In genomic region chr3:120762575-120762974, GRCh38 we compare ENCODE assay signal across 17 cellular contexts. TPM values are rescaled to one million over a fixed set of nuclear protein-coding genes. Genes with fewer than 3 reads are reported as not detected.
DNase-seq lines count a peak whose midpoint lies in the region; ATAC-seq, FAIRE-seq and TF ChIP-seq lines count a peak whose summit lies in the region.
"Had no signal": no experiment of that assay in that cellular context is flagged by ENCODE, and none has a peak within 500 bp of the region (broad histone marks: within the 10 kb centered on the region; RNA-seq: fewer than 3 reads in every experiment).

No MANE protein-coding gene starts in this region.

- H3K27me3 ChIP-seq in PC-3 (ENCODE audit: low read length) (no peaks in the 10 kb centered on the region), H1 (replicated peaks in 1 of 4; ENCODE audit: control insufficient read depth in 3 of 4, extremely low read depth in 1 of 4, insufficient read depth in 3 of 4, low read length in 3 of 4) (no peaks in the 10 kb centered on the region)

- no peak overlapping the region for H3K27ac Mint-ChIP-seq in activated CD4-positive, alpha-beta T cell treated with anti-CD3 and anti-CD28 coated beads for 36 hours

- H3K4me1 ChIP-seq in PC-3 (ENCODE audit: insufficient read depth, low read length) (peaks cover 13% of the 10 kb centered on the region), H1 (replicated peaks in 1 of 4; ENCODE audit: control insufficient read depth in 3 of 4, insufficient read depth in 4 of 4, low read length in 3 of 4) (peaks cover 0 to 4% (median 2%) of the 10 kb centered on the region in 4 experiments; a peak in 3 of 7 replicates)

- TF ChIP-seq CTCF in PC-3 (conservative IDR thresholded peaks at IDR 0.05; ENCODE audit: low read depth, low read length) (no peak), H1 (IDR thresholded peaks at IDR 0.05; ENCODE audit: control extremely low read depth in 1 of 3, insufficient read depth in 1 of 3, low read depth in 1 of 3, low read length in 3 of 3) (no peak)

- no peak overlapping the region for H2AK5ac ChIP-seq in H1 (ENCODE audit: low read depth, low read length)

- H3K18ac ChIP-seq in H1 (ENCODE audit: extremely low read depth, low read length), result no peak overlapping the region

- no peak overlapping the region for H3K4me3 Mint-ChIP-seq in activated CD4-positive, alpha-beta T cell treated with anti-CD3 and anti-CD28 coated beads for 36 hours

- BruUV-seq in PC-3 (replicated peaks; lab: Mats Ljungman, UMichigan), result no TSS peak

- H4K91ac ChIP-seq in H1 (replicated peaks; ENCODE audit: insufficient read length, low read length), result no peak overlapping the region

- H3K79me2 ChIP-seq in PC-3 (ENCODE audit: low read length) (peaks cover 76% of the 10 kb centered on the region), H1 (ENCODE audit: control insufficient read depth in 1 of 2, insufficient read depth in 2 of 2, low read length in 2 of 2) (peaks cover 0 to 84% of the 10 kb centered on the region in 2 experiments; a peak in 2 of 4 replicates)

- no peak overlapping the region for H3K9ac ChIP-seq in PC-3 (ENCODE audit: low read length)
- H3K9ac ChIP-seq in H1 (replicated peaks in 1 of 4; ENCODE audit: extremely low read depth in 1 of 4, low read depth in 3 of 4, low read length in 3 of 4), result no peak overlapping the region

- H2AFZ ChIP-seq in PC-3 (ENCODE audit: low read length), result no peak overlapping the region
- H2AFZ ChIP-seq in H1 (ENCODE audit: low read length), result no peak overlapping the region

- WGBS in H1 (ENCODE audit: extremely low coverage in 1 of 2, insufficient coverage in 1 of 2, insufficient read length in 1 of 2, insufficient replicate concordance in 2 of 2, low coverage in 1 of 2, low lambda C conversion rate in 2 of 2, missing lambda C conversion rate in 1 of 2), 2 experiments, result 95% methylated on average over 1 of the region's 1 CpG; no CpG with 5 or more reads in 1 of the 2 experiments

- H3F3A ChIP-seq in PC-3 (ENCODE audit: low read length, unreplicated experiment), result no peaks in the 10 kb centered on the region

- H2BK12ac ChIP-seq in H1 (ENCODE audit: low read depth, low read length), result no peak overlapping the region

- H3K36me3 ChIP-seq in PC-3 (ENCODE audit: low read depth, low read length) (0 out of 2 replicates have a peak, but pooled peaks cover 2% of the 10 kb centered on the region), H1 (ENCODE audit: control insufficient read depth in 2 of 4, insufficient read depth in 4 of 4, low read length in 3 of 4) (peaks cover 0 to 8% (median 0%) of the 10 kb centered on the region in 4 experiments; a peak in 3 of 8 replicates)

- no peaks in the 10 kb centered on the region for H3K79me1 ChIP-seq in H1 (ENCODE audit: low read depth, low read length)

- H3K27ac ChIP-seq in PC-3 (ENCODE audit: low read length) (no peak overlapping the region), H1 (ENCODE audit: low read depth, low read length) (no peak overlapping the region)

- H3K56ac ChIP-seq in H1 (replicated peaks; ENCODE audit: insufficient read length, low read depth, low read length), result no peak overlapping the region

- no peak overlapping the region for H3K23ac ChIP-seq in H1 (ENCODE audit: insufficient read length)

- no peak overlapping the region for H3K14ac ChIP-seq in H1 (ENCODE audit: insufficient read length)

- H2BK20ac ChIP-seq in H1 (ENCODE audit: low read length), result no peak overlapping the region

- no peak for DNase-seq in activated CD4-positive, alpha-beta T cell treated with anti-CD3 and anti-CD28 coated beads for 36 hours
- no peak for DNase-seq in activated CD4-positive, alpha-beta T cell treated with anti-CD3 and anti-CD28 coated beads for 4 hours
- DNase-seq in PC-3 (peak; percentile 22), H1 (ENCODE audit: low read depth in 1 of 2, low spot score in 2 of 2) (no peak), NCI-H1417 (lab: John Stamatoyannopoulos, UW) (no peak)
- DNase-seq: CD4-positive, alpha-beta memory T cell; DMS79; GDM1; H7; NCI-H1436; NCI-H2029; NCI-H774 had no signal

- H4K8ac ChIP-seq in H1 (ENCODE audit: extremely low read depth, insufficient read depth, low read length), result no peak overlapping the region

- no peak for TF ChIP-seq RAD21 in H1 (IDR thresholded peaks at IDR 0.05 in 1 of 2, conservative IDR thresholded peaks at IDR 0.05 in 1 of 2; ENCODE audit: low read depth in 2 of 2, low read length in 2 of 2)

- CTCF ChIA-PET in activated CD4-positive, alpha-beta T cell treated with anti-CD3 and anti-CD28 coated beads for 36 hours (lab: Charles Lee), result interaction anchor here (0.8 kb wide), 1 partner anchor 653 kb away, joined by 3 read pairs; no protein-coding TSS in a partner anchor
- CTCF ChIA-PET in PC-3 (lab: Charles Lee) (no interaction called here), H1 (lab: Charles Lee; ENCODE audit: partially characterized antibody) (interaction anchor here (3.3 kb wide), 1 partner anchor 32 kb away, joined by 17 read pairs; no protein-coding TSS in a partner anchor)

- H3K4ac ChIP-seq in H1 (replicated peaks; ENCODE audit: insufficient read length, low read depth, low read length), result no peak overlapping the region

- H4K20me1 ChIP-seq in PC-3 (ENCODE audit: low read length), result 0 out of 2 replicates have a peak, but pooled peaks cover 2% of the 10 kb centered on the region
- peaks cover 1 to 5% of the 10 kb centered on the region in 2 experiments for H4K20me1 ChIP-seq in H1 (replicated peaks in 1 of 2; ENCODE audit: control insufficient read depth in 1 of 2, insufficient read depth in 2 of 2, low read length in 2 of 2)

- no peak overlapping the region for H3K4me3 ChIP-seq in PC-3 (ENCODE audit: low read length)
- no peak overlapping the region for H3K4me3 ChIP-seq in H1 (ENCODE audit: extremely low read depth in 1 of 4, insufficient read depth in 2 of 4, low read depth in 3 of 4, low read length in 4 of 4)

- H2BK5ac ChIP-seq in H1 (ENCODE audit: low read depth, low read length), result no peak overlapping the region

- H3K36me3 Mint-ChIP-seq in activated CD4-positive, alpha-beta T cell treated with anti-CD3 and anti-CD28 coated beads for 36 hours (ENCODE audit: low read depth), result peaks cover 18% of the 10 kb centered on the region

- H3K9me3 ChIP-seq in PC-3 (ENCODE audit: low read length) (no peaks in the 10 kb centered on the region), H1 (ENCODE audit: insufficient read depth in 2 of 2, low read depth in 1 of 2, low read length in 1 of 2) (no peaks in the 10 kb centered on the region)

- TF ChIP-seq POLR2A in H1 (IDR thresholded peaks at IDR 0.05; ENCODE audit: control extremely low read depth in 1 of 2, low read depth in 2 of 2, low read length in 2 of 2), result no peak

- no peak overlapping the region for H2BK15ac ChIP-seq in H1 (ENCODE audit: low read length)

- no peaks in the 10 kb centered on the region for H3K23me2 ChIP-seq in H1 (ENCODE audit: low read depth, low read length)

- H3K4me2 ChIP-seq in PC-3 (ENCODE audit: low read length) (no peak overlapping the region), H1 (ENCODE audit: insufficient read depth in 1 of 2, low read depth in 2 of 2, low read length in 2 of 2) (no peak overlapping the region)

- H4K5ac ChIP-seq in H1 (ENCODE audit: insufficient read length, low read depth, low read length), result no peak overlapping the region

- POLR2A ChIA-PET in activated CD4-positive, alpha-beta T cell treated with anti-CD3 and anti-CD28 coated beads for 36 hours (lab: Charles Lee), result no interaction called here
- POLR2A ChIA-PET in PC-3 (lab: Charles Lee; ENCODE audit: unreplicated experiment), result no interaction called here
- POLR2A ChIA-PET in H1 (lab: Charles Lee; ENCODE audit: partially characterized antibody), result interaction anchor here (1.2 kb wide), 1 partner anchor 167 kb away, joined by 3 read pairs; the partner anchor contains the start of gene NDUFB4

- intact Hi-C loops in activated CD4-positive, alpha-beta T cell treated with anti-CD3 and anti-CD28 coated beads for 36 hours (cut with DNase I, micrococcal nuclease), result no loop called here
- intact Hi-C loops in PC-3 (cut with micrococcal nuclease), result no loop called here

- no peaks in the 10 kb centered on the region for H3K27me3 Mint-ChIP-seq in activated CD4-positive, alpha-beta T cell treated with anti-CD3 and anti-CD28 coated beads for 36 hours
- H3K27me3 Mint-ChIP-seq: CD4-positive, alpha-beta memory T cell had no signal

- peak; percentile 42 for FAIRE-seq in H1 (lab: Jason Lieb, UNC)
- FAIRE-seq: GM12891 had no signal

- no peaks in the 10 kb centered on the region for H3K9me2 ChIP-seq in PC-3 (replicated peaks; ENCODE audit: low read length)

- ATAC-seq in activated CD4-positive, alpha-beta T cell treated with anti-CD3 and anti-CD28 coated beads for 36 hours, result peak; percentile 19
- ATAC-seq in PC-3 (no peak), GM21576 (IDR thresholded peaks at IDR 0.05; ENCODE audit: unreplicated experiment) (no peak), HG02938 (IDR thresholded peaks at IDR 0.05; ENCODE audit: unreplicated experiment) (no peak), GM21515 (IDR thresholded peaks at IDR 0.05; ENCODE audit: unreplicated experiment) (no peak)
- ATAC-seq: Right ventricle myocardium inferior had no signal

- TF ChIP-seq EP300 in H1 (IDR thresholded peaks at IDR 0.05; ENCODE audit: borderline replicate concordance in 1 of 2, low read depth in 2 of 2, low read length in 2 of 2), result no peak

- peaks cover 64% of the 10 kb centered on the region for H3K4me1 Mint-ChIP-seq in activated CD4-positive, alpha-beta T cell treated with anti-CD3 and anti-CD28 coated beads for 36 hours

- H2BK120ac ChIP-seq in H1 (replicated peaks; ENCODE audit: low read depth, low read length), result no peak overlapping the region

- no peaks in the 10 kb centered on the region for H3K9me3 Mint-ChIP-seq in activated CD4-positive, alpha-beta T cell treated with anti-CD3 and anti-CD28 coated beads for 36 hours (ENCODE audit: low read depth)
- H3K9me3 Mint-ChIP-seq: CD4-positive, alpha-beta memory T cell had no signal

RNA-seq across cellular contexts. Expression of gene GTF2E1, which starts 20.0 kb away (rescaled TPM):
- total RNA-seq in activated CD4-positive, alpha-beta T cell treated with anti-CD3 and anti-CD28 coated beads for 36 hours, result 10 to 100 TPM; 26.1 to 27.0 TPM
- 10.7 and 15.2 TPM in 2 replicates for total RNA-seq in PC-3 (2014; rRNA removed)
- 64.4 and 73.3 TPM in 2 replicates for total RNA-seq in H1 (2021; fragmentation: NEBNext Ultra II Directional; extraction: Animal tissue kit (Norgen Biotek cat#: 25700))
- 18.6 and 37.4 TPM in 2 replicates for polyA plus RNA-seq in H1 (2011; rRNA removed)
- 34.9 TPM for polyA plus RNA-seq in H1 (2011; cell fraction: cytosol; rRNA removed)
- polyA plus RNA-seq in H1 (2011; cell fraction: nucleus; rRNA removed), result 11.7 TPM
- polyA plus RNA-seq in H1 (2012, experiment 1 of 2), result 56.4 to 77.0 TPM (median 64.7 TPM) in 4 replicates
- 14.5 TPM for polyA plus RNA-seq in H1 (2012, experiment 2 of 2)
- 47.4 TPM for polyA plus RNA-seq in H1 (2013, experiment 1 of 2)
- 48.1 TPM for polyA plus RNA-seq in H1 (2013, experiment 2 of 2)
- polyA minus RNA-seq in H1 (2011; rRNA and poly(A)+ RNA removed), result 39.1 and 86.5 TPM in 2 replicates
- polyA minus RNA-seq in H1 (2011; cell fraction: cytosol; rRNA and poly(A)+ RNA removed), result 26.5 TPM
- polyA minus RNA-seq in H1 (2011; cell fraction: nucleus; rRNA and poly(A)+ RNA removed), result 22.7 TPM

RNA-seq across cellular contexts. Expression of gene RABL3, which starts 20.3 kb away (rescaled TPM):
- total RNA-seq in activated CD4-positive, alpha-beta T cell treated with anti-CD3 and anti-CD28 coated beads for 36 hours, result 10 to 100 TPM; 35.5 to 37.8 TPM
- 21.3 and 24.3 TPM in 2 replicates for total RNA-seq in PC-3 (2014; rRNA removed)
- 18.5 and 19.2 TPM in 2 replicates for total RNA-seq in H1 (2021; fragmentation: NEBNext Ultra II Directional; extraction: Animal tissue kit (Norgen Biotek cat#: 25700))
- 2.3 and 4.4 TPM in 2 replicates for polyA plus RNA-seq in H1 (2011; rRNA removed)
- 4.5 TPM for polyA plus RNA-seq in H1 (2011; cell fraction: cytosol; rRNA removed)
- polyA plus RNA-seq in H1 (2011; cell fraction: nucleus; rRNA removed), result 1.5 TPM
- polyA plus RNA-seq in H1 (2012, experiment 1 of 2), result 11.8 to 23.0 TPM (median 17.3 TPM) in 4 replicates
- 1.4 TPM for polyA plus RNA-seq in H1 (2012, experiment 2 of 2)
- 8.7 TPM for polyA plus RNA-seq in H1 (2013, experiment 1 of 2)
- 8.6 TPM for polyA plus RNA-seq in H1 (2013, experiment 2 of 2)
- 5.7 and 9.7 TPM in 2 replicates for polyA minus RNA-seq in H1 (2011; rRNA and poly(A)+ RNA removed)
- 5.7 TPM for polyA minus RNA-seq in H1 (2011; cell fraction: cytosol; rRNA and poly(A)+ RNA removed)
- 7.4 TPM for polyA minus RNA-seq in H1 (2011; cell fraction: nucleus; rRNA and poly(A)+ RNA removed)
